1 cellular context compared by ENCODE assay signal in the genomic region with DNA sequence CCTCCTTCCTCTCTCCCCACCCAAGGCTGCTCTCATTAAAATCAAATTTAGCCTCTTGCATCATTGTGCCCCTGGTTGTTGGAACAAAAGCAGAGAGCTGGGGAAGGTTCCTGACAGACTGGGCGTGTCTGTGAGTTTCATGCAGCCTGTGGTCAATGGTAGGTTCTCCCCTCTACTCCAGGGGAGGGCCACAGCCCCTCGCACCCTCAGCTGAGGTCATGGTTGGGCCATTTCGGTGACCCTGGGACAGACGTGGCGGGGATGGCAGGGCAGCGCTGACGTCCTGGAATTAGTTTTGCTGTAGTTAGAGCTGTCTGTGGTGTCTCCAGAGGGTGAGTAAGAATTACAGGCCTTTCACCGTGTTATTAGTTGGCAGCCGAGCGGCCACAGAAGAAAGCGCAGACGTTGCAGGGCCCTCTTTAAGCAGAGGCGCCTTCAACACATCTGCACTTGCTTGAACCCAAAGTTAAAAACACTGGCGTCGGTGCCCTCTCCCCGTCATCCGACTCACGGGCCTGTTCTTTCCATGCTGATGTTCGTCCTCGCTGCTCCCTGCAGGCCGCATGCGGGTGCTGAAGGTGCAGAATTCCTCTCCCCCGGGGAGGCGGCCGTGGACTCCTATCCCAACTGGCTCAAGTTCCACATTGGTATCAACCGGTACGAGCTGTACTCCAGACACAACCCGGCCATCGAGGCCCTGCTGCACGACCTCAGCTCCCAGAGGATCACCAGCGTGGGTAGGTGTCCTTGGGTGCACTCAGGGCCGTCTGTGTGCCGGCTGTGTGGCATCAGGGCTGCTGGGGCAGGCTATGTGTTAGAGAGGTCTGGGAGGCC.
TF ChIP-seq lines count a peak whose summit lies in the region.

No MANE protein-coding gene starts in this region.

TF ChIP-seq in GM23338, 12 proteins besides CTCF, POLR2A, EP300 and RAD21 (continued from another document):
- TF ChIP-seq, protein P1, sequence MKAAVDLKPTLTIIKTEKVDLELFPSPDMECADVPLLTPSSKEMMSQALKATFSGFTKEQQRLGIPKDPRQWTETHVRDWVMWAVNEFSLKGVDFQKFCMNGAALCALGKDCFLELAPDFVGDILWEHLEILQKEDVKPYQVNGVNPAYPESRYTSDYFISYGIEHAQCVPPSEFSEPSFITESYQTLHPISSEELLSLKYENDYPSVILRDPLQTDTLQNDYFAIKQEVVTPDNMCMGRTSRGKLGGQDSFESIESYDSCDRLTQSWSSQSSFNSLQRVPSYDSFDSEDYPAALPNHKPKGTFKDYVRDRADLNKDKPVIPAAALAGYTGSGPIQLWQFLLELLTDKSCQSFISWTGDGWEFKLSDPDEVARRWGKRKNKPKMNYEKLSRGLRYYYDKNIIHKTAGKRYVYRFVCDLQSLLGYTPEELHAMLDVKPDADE (IDR thresholded peaks at IDR 0.05) = no peak
- no peak for TF ChIP-seq ZNF114 (CRISPR knock-in tag; IDR thresholded peaks at IDR 0.05)
- TF ChIP-seq POLR2AphosphoS5 (IDR thresholded peaks at IDR 0.05; ENCODE audit: low read depth) = no peak
- TF ChIP-seq EZH2 (IDR thresholded peaks at IDR 0.05; ENCODE audit: low read depth, unreplicated experiment) = no peak
- no peak for TF ChIP-seq ZNF331 (CRISPR knock-in tag; IDR thresholded peaks at IDR 0.05; ENCODE audit: low read depth)
- TF ChIP-seq CREB1 (CRISPR knock-in tag; IDR thresholded peaks at IDR 0.05; ENCODE audit: low read depth) = no peak
- TF ChIP-seq NANOG (IDR thresholded peaks at IDR 0.05; ENCODE audit: borderline replicate concordance) = no peak
- no peak for TF ChIP-seq EZH2phosphoT487 (IDR thresholded peaks at IDR 0.05; ENCODE audit: unreplicated experiment)
